14 cellular contexts compared by ENCODE assay signal in genomic region chr7:81256991-81257390, GRCh38.
DNase-seq lines count a peak whose midpoint lies in the region; ATAC-seq and TF ChIP-seq lines count a peak whose summit lies in the region.
"Had no signal": no experiment of that assay in that cellular context is flagged by ENCODE, and none has a peak within 500 bp of the region (broad histone marks: within the 10 kb centered on the region; RNA-seq: fewer than 3 reads in every experiment).

No MANE protein-coding gene starts in this region.

- H3K36me3 ChIP-seq in right lobe of liver: no peaks in the 10 kb centered on the region
- H3K36me3 ChIP-seq: SJCRH30 had no signal

- H3K36me3 Mint-ChIP-seq in activated naive CD4-positive, alpha-beta T cell treated with anti-CD3 and anti-CD28 coated beads for 36 hours (ENCODE audit: low read depth): no peaks in the 10 kb centered on the region
- H3K36me3 Mint-ChIP-seq: IgD-negative memory B cell, immature natural killer cell had no signal

- H3K27me3 ChIP-seq in right lobe of liver: no peaks in the 10 kb centered on the region
- H3K27me3 ChIP-seq: SJCRH30 had no signal

- WGBS in right lobe of liver (ENCODE audit: insufficient coverage, low coverage, low lambda C conversion rate, missing lambda C conversion rate): 28% methylated on average over 6 of the region's 7 CpGs

- H3K27ac ChIP-seq in right lobe of liver: no peak overlapping the region
- H3K27ac ChIP-seq: SJCRH30, skin epidermis had no signal

- intact Hi-C loops in right lobe of liver (cut with DNase I): no loop called here
- intact Hi-C loops in activated naive CD4-positive, alpha-beta T cell treated with anti-CD3 and anti-CD28 coated beads for 36 hours (cut with micrococcal nuclease): no loop called here

- ATAC-seq in right lobe of liver: no peak
- no peak for ATAC-seq in HG03095 (IDR thresholded peaks at IDR 0.05; ENCODE audit: unreplicated experiment)

- H3K4me3 ChIP-seq in choroid plexus epithelial cell (ENCODE audit: low read depth, low read length) (no peak overlapping the region), right lobe of liver (no peak overlapping the region)
- H3K4me3 ChIP-seq: SJCRH30, skin epidermis had no signal

- no peaks in the 10 kb centered on the region for H3K4me1 ChIP-seq in right lobe of liver
- H3K4me1 ChIP-seq: SJCRH30 had no signal

- no peaks in the 10 kb centered on the region for H3K27me3 Mint-ChIP-seq in activated naive CD4-positive, alpha-beta T cell treated with anti-CD3 and anti-CD28 coated beads for 36 hours (ENCODE audit: low read depth)
- H3K27me3 Mint-ChIP-seq: IgD-negative memory B cell; stimulated activated naive CD8-positive, alpha-beta T cell treated with anti-CD3 and anti-CD28 coated beads, Interleukin-15, Interleukin-2, amounts not matched to agents 100 ng/mL and 50 ng/mL, for 24 hours had no signal

- no peak for TF ChIP-seq POLR2A in right lobe of liver (IDR thresholded peaks at IDR 0.05)

- CTCF ChIA-PET in activated naive CD4-positive, alpha-beta T cell treated with anti-CD3 and anti-CD28 coated beads for 36 hours (lab: Charles Lee): no interaction called here

- H3K27ac Mint-ChIP-seq in activated naive CD4-positive, alpha-beta T cell treated with anti-CD3 and anti-CD28 coated beads for 36 hours: no peak overlapping the region
- H3K27ac Mint-ChIP-seq: IgD-negative memory B cell; immature natural killer cell; stimulated activated naive CD8-positive, alpha-beta T cell treated with anti-CD3 and anti-CD28 coated beads, Interleukin-15, Interleukin-2, amounts not matched to agents 100 ng/mL and 50 ng/mL, for 24 hours had no signal

- H3K4me3 Mint-ChIP-seq in activated naive CD4-positive, alpha-beta T cell treated with anti-CD3 and anti-CD28 coated beads for 36 hours: no peak overlapping the region
- H3K4me3 Mint-ChIP-seq: IgD-negative memory B cell; immature natural killer cell; stimulated activated naive CD8-positive, alpha-beta T cell treated with anti-CD3 and anti-CD28 coated beads, Interleukin-15, Interleukin-2, amounts not matched to agents 100 ng/mL and 50 ng/mL, for 24 hours had no signal

- H3K9me3 ChIP-seq in right lobe of liver: no peaks in the 10 kb centered on the region

- peaks cover 11% of the 10 kb centered on the region for H3K9me3 Mint-ChIP-seq in activated naive CD4-positive, alpha-beta T cell treated with anti-CD3 and anti-CD28 coated beads for 36 hours

- DNase-seq in AG09319 (ENCODE audit: extremely low read depth, low read depth): no peak
- peak; percentile 9 for DNase-seq in NCI-H2227 (lab: John Stamatoyannopoulos, UW; ENCODE audit: unreplicated experiment)
- peak; percentile 49 for DNase-seq in choroid plexus epithelial cell (ENCODE audit: low read depth)
- DNase-seq in right lobe of liver: no peak
- DNase-seq in activated naive CD4-positive, alpha-beta T cell treated with anti-CD3 and anti-CD28 coated beads for 36 hours: no peak
- no peak for DNase-seq in SKM-1 (lab: John Stamatoyannopoulos, UW; ENCODE audit: unreplicated experiment)
- DNase-seq in NCI-H1417 treated with DMSO at 0.1 percent for 48 hours (lab: John Stamatoyannopoulos, UW): no peak
- DNase-seq: activated CD8-positive, alpha-beta memory T cell treated with anti-CD3 and anti-CD28 coated beads, Interleukin-2, amount 50 U/mL, for 48 hours; immature natural killer cell had no signal

- no peaks in the 10 kb centered on the region for H3K4me1 Mint-ChIP-seq in activated naive CD4-positive, alpha-beta T cell treated with anti-CD3 and anti-CD28 coated beads for 36 hours (ENCODE audit: low read depth)
- H3K4me1 Mint-ChIP-seq: IgD-negative memory B cell, immature natural killer cell had no signal

- TF ChIP-seq CTCF in AG09319 (IDR thresholded peaks at IDR 0.05; ENCODE audit: low read depth, low read length) (peak; percentile 23), choroid plexus epithelial cell (conservative IDR thresholded peaks at IDR 0.05; ENCODE audit: low read depth, low read length) (peak; percentile 48), right lobe of liver (IDR thresholded peaks at IDR 0.05) (peak in 3 of 4 donors; percentile 4 to 23 (median 14))

Comparison
In these comparisons a context has a peak if more than half of its experiments do, and no peak if none do; other contexts are left out.
1. DNase-seq: peak in NCI-H2227 (single experiment) and choroid plexus epithelial cell (single experiment); none in AG09319 (single experiment), right lobe of liver (0 of 3), activated naive CD4-positive, alpha-beta T cell treated with anti-CD3 and anti-CD28 coated beads for 36 hours (single experiment), SKM-1 (single experiment) and NCI-H1417 treated with DMSO at 0.1 percent for 48 hours (single experiment).
2. Peak in every context shown above with its lines, with median percentiles within 50 percentile points of each other: CTCF ChIP-seq.